ENCODE assay signal across 18 cellular contexts in the genomic region with DNA sequence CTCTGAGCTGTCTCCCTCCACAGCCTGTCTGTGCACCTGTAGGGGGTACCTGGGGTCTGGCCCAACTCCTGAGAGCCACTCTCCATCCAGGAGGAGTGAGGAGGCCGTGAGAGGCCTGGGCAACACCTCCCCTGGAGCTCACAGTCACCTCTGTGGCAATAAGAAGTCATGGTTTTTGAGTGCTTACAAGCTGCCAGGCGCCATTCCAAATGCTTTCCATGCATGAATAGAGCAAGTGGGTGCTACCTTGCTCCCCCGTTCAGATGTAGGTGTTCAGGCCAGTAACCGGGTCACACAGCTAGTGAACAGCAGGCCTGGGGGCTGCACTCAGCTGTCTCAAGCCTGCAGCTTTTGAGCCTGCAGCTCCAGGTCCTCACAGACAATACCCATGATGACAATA. TPM values are rescaled to one million over a fixed set of nuclear protein-coding genes. Genes with fewer than 3 reads are reported as not detected.
DNase-seq lines count a peak whose midpoint lies in the region; ATAC-seq and TF ChIP-seq lines count a peak whose summit lies in the region.
"Had no signal": no experiment of that assay in that cellular context is flagged by ENCODE, and none has a peak within 500 bp of the region (broad histone marks: within the 10 kb centered on the region; RNA-seq: fewer than 3 reads in every experiment).

No MANE protein-coding gene starts in this region.

- TF ChIP-seq CTCF in left ventricle myocardium inferior (IDR thresholded peaks at IDR 0.05; ENCODE audit: borderline replicate concordance) = no peak

- no peak overlapping the region for H3K4me2 ChIP-seq in trophoblast cell (ENCODE audit: low read length)
- H3K4me2 ChIP-seq: A549, GM23338 had no signal

- H3K9me3 ChIP-seq in trophoblast cell (ENCODE audit: insufficient read depth, low read depth, low read length) (no peaks in the 10 kb centered on the region), left ventricle myocardium inferior (replicated peaks) (no peaks in the 10 kb centered on the region)
- H3K9me3 ChIP-seq: A549, BE2C, HAP-1 had no signal

- H3K9ac ChIP-seq in trophoblast cell (ENCODE audit: low read length) = no peak overlapping the region

- WGBS in trophoblast cell (ENCODE audit: extremely low coverage, insufficient coverage, insufficient read length) = no CpG with 5 or more reads among the region's 4 CpGs

- H4K8ac ChIP-seq in trophoblast cell (ENCODE audit: low read depth, low read length) = no peak overlapping the region

- no peak overlapping the region for H2BK120ac ChIP-seq in trophoblast cell (ENCODE audit: insufficient read depth, low read length, poor library complexity)

- H3K27me3 ChIP-seq in trophoblast cell (ENCODE audit: insufficient read depth, low read length) (no peaks in the 10 kb centered on the region), left ventricle myocardium inferior (ENCODE audit: low read depth) (peaks cover 8% of the 10 kb centered on the region)
- H3K27me3 ChIP-seq: BE2C had no signal

- H3K27ac ChIP-seq in trophoblast cell (ENCODE audit: low read depth, low read length) = no peak overlapping the region
- H3K27ac ChIP-seq in left ventricle myocardium inferior (replicated peaks) = no peak overlapping the region
- H3K27ac ChIP-seq: A549, C4-2B, HL-60 had no signal

- no peak overlapping the region for H2BK5ac ChIP-seq in trophoblast cell (ENCODE audit: low read depth, low read length, poor library complexity)

- peak overlapping the region; percentile 30 for H3K27ac Mint-ChIP-seq in activated naive CD8-positive, alpha-beta T cell treated with anti-CD3 and anti-CD28 coated beads, Interleukin-2, amount 10 ng/mL, durations not matched to agents 7 days and 5 days
- H3K27ac Mint-ChIP-seq in activated naive CD8-positive, alpha-beta T cell treated with anti-CD3 and anti-CD28 coated beads for 36 hours = no peak overlapping the region
- no peak overlapping the region for H3K27ac Mint-ChIP-seq in T-helper 2 cell treated with Interferon-gamma antibody and Interleukin-4, amounts not matched to agents 5 μg/mL and 100 μg/mL, for 36 hours
- H3K27ac Mint-ChIP-seq: CD8-positive, alpha-beta T cell; GM23338; HFFc6 had no signal

- H3K9me3 Mint-ChIP-seq in activated naive CD8-positive, alpha-beta T cell treated with anti-CD3 and anti-CD28 coated beads, Interleukin-2, amount 10 ng/mL, durations not matched to agents 7 days and 5 days = no peaks in the 10 kb centered on the region
- no peaks in the 10 kb centered on the region for H3K9me3 Mint-ChIP-seq in activated naive CD8-positive, alpha-beta T cell treated with anti-CD3 and anti-CD28 coated beads for 36 hours
- no peaks in the 10 kb centered on the region for H3K9me3 Mint-ChIP-seq in T-helper 2 cell treated with Interferon-gamma antibody and Interleukin-4, amounts not matched to agents 5 μg/mL and 100 μg/mL, for 36 hours
- H3K9me3 Mint-ChIP-seq: CD8-positive, alpha-beta T cell; GM23338; HFFc6 had no signal

- no peak for DNase-seq in activated naive CD8-positive, alpha-beta T cell treated with anti-CD3 and anti-CD28 coated beads, Interleukin-2, amount 10 ng/mL, durations not matched to agents 7 days and 5 days
- DNase-seq in activated naive CD8-positive, alpha-beta T cell treated with anti-CD3 and anti-CD28 coated beads for 36 hours = no peak
- DNase-seq in islet precursor cell (peak; percentile 14), trophoblast cell (no peak), left ventricle myocardium inferior (no peak), GOT3 (lab: John Stamatoyannopoulos, UW) (no peak)
- DNase-seq in T-helper 2 cell treated with Interferon-gamma antibody and Interleukin-4, amounts not matched to agents 5 μg/mL and 100 μg/mL, for 36 hours (ENCODE audit: low spot score) = no peak
- DNase-seq: BE2C; CD8-positive, alpha-beta T cell; COR-L47; DMS153; EL; HFFc6 had no signal

- POLR2A ChIA-PET in activated naive CD8-positive, alpha-beta T cell treated with anti-CD3 and anti-CD28 coated beads, Interleukin-2, amount 10 ng/mL, durations not matched to agents 7 days and 5 days (lab: Charles Lee) = no interaction called here

- H3K4me1 Mint-ChIP-seq in activated naive CD8-positive, alpha-beta T cell treated with anti-CD3 and anti-CD28 coated beads, Interleukin-2, amount 10 ng/mL, durations not matched to agents 7 days and 5 days = peaks cover 17% of the 10 kb centered on the region
- H3K4me1 Mint-ChIP-seq in activated naive CD8-positive, alpha-beta T cell treated with anti-CD3 and anti-CD28 coated beads for 36 hours = peaks cover 29% of the 10 kb centered on the region
- H3K4me1 Mint-ChIP-seq in T-helper 2 cell treated with Interferon-gamma antibody and Interleukin-4, amounts not matched to agents 5 μg/mL and 100 μg/mL, for 36 hours (ENCODE audit: low read depth) = peaks cover 14% of the 10 kb centered on the region

- no peak overlapping the region for H2BK12ac ChIP-seq in trophoblast cell (ENCODE audit: low read length)

- no peak overlapping the region for H4K12ac ChIP-seq in trophoblast cell (ENCODE audit: low read depth, low read length)

- H3K4me1 ChIP-seq in trophoblast cell (ENCODE audit: control insufficient read depth in 1 of 2, insufficient read depth in 2 of 2, low read length in 2 of 2) (peaks cover 3 to 5% of the 10 kb centered on the region in 2 experiments), left ventricle myocardium inferior (no peaks in the 10 kb centered on the region)
- H3K4me1 ChIP-seq: HAP-1 had no signal

- no peak overlapping the region for H3K4me3 Mint-ChIP-seq in activated naive CD8-positive, alpha-beta T cell treated with anti-CD3 and anti-CD28 coated beads, Interleukin-2, amount 10 ng/mL, durations not matched to agents 7 days and 5 days
- H3K4me3 Mint-ChIP-seq in activated naive CD8-positive, alpha-beta T cell treated with anti-CD3 and anti-CD28 coated beads for 36 hours = no peak overlapping the region
- H3K4me3 Mint-ChIP-seq in T-helper 2 cell treated with Interferon-gamma antibody and Interleukin-4, amounts not matched to agents 5 μg/mL and 100 μg/mL, for 36 hours = no peak overlapping the region
- H3K4me3 Mint-ChIP-seq: CD8-positive, alpha-beta T cell; GM23338; HFFc6 had no signal

- no peak overlapping the region for H2AFZ ChIP-seq in trophoblast cell (ENCODE audit: insufficient read depth, low read length, poor library complexity)
- H2AFZ ChIP-seq: GM23338 had no signal

- H3K36me3 ChIP-seq in trophoblast cell (ENCODE audit: control insufficient read depth in 1 of 2, insufficient read depth in 2 of 2, low read length in 2 of 2) (peaks cover 5 to 13% of the 10 kb centered on the region in 2 experiments), left ventricle myocardium inferior (no peaks in the 10 kb centered on the region)
- H3K36me3 ChIP-seq: HAP-1 had no signal

- peak overlapping the region; percentile 18 for H3K18ac ChIP-seq in trophoblast cell (ENCODE audit: low read length)

- H2AK5ac ChIP-seq in trophoblast cell (ENCODE audit: low read length) = no peak overlapping the region

- H3K4me3 ChIP-seq in trophoblast cell (ENCODE audit: low read depth, low read length) (no peak overlapping the region), left ventricle myocardium inferior (no peak overlapping the region)
- H3K4me3 ChIP-seq: A549, GM23338, HAP-1 had no signal

- H3K79me1 ChIP-seq in trophoblast cell (ENCODE audit: low read length) = no peaks in the 10 kb centered on the region

- no peak overlapping the region for H3K23ac ChIP-seq in trophoblast cell (ENCODE audit: low read length)

- H3K27me3 Mint-ChIP-seq in activated naive CD8-positive, alpha-beta T cell treated with anti-CD3 and anti-CD28 coated beads, Interleukin-2, amount 10 ng/mL, durations not matched to agents 7 days and 5 days = no peaks in the 10 kb centered on the region
- H3K27me3 Mint-ChIP-seq in activated naive CD8-positive, alpha-beta T cell treated with anti-CD3 and anti-CD28 coated beads for 36 hours = no peaks in the 10 kb centered on the region
- no peaks in the 10 kb centered on the region for H3K27me3 Mint-ChIP-seq in T-helper 2 cell treated with Interferon-gamma antibody and Interleukin-4, amounts not matched to agents 5 μg/mL and 100 μg/mL, for 36 hours (ENCODE audit: low read depth)

- no peak overlapping the region for H4K91ac ChIP-seq in trophoblast cell (ENCODE audit: low read depth, low read length)

- no peak for ATAC-seq in activated naive CD8-positive, alpha-beta T cell treated with anti-CD3 and anti-CD28 coated beads, Interleukin-2, amount 10 ng/mL, durations not matched to agents 7 days and 5 days (ENCODE audit: low read depth)
- ATAC-seq: A549; CD8-positive, alpha-beta T cell; GM23338 had no signal

- peaks cover 6% of the 10 kb centered on the region for H3K36me3 Mint-ChIP-seq in activated naive CD8-positive, alpha-beta T cell treated with anti-CD3 and anti-CD28 coated beads, Interleukin-2, amount 10 ng/mL, durations not matched to agents 7 days and 5 days
- no peaks in the 10 kb centered on the region for H3K36me3 Mint-ChIP-seq in activated naive CD8-positive, alpha-beta T cell treated with anti-CD3 and anti-CD28 coated beads for 36 hours
- H3K36me3 Mint-ChIP-seq in T-helper 2 cell treated with Interferon-gamma antibody and Interleukin-4, amounts not matched to agents 5 μg/mL and 100 μg/mL, for 36 hours (ENCODE audit: low read depth) = no peaks in the 10 kb centered on the region

- intact Hi-C loops in left ventricle myocardium inferior (cut with micrococcal nuclease) = no loop called here

- H3K4ac ChIP-seq in trophoblast cell (ENCODE audit: low read depth, low read length) = peak overlapping the region; percentile 9

- peaks cover 6% of the 10 kb centered on the region for H3K79me2 ChIP-seq in trophoblast cell (ENCODE audit: control insufficient read depth, insufficient read depth, low read length, poor library complexity)

- no peak overlapping the region for H3K14ac ChIP-seq in trophoblast cell (ENCODE audit: low read length)

RNA-seq across cellular contexts. Expression of gene CORO2A, which starts 30.6 kb away (rescaled TPM):
- 10 to 100 TPM; 11.7 to 12.0 TPM for total RNA-seq in activated naive CD8-positive, alpha-beta T cell treated with anti-CD3 and anti-CD28 coated beads, Interleukin-2, amount 10 ng/mL, durations not matched to agents 7 days and 5 days
- 1 to 10 TPM; 8.2 TPM for total RNA-seq in activated naive CD8-positive, alpha-beta T cell treated with anti-CD3 and anti-CD28 coated beads for 36 hours
- polyA plus RNA-seq in trophoblast cell (2013) = 34.0 and 35.3 TPM in 2 replicates
- total RNA-seq in left ventricle myocardium inferior = 0.14 TPM

RNA-seq across cellular contexts. Expression of gene TRIM14, which starts 42.8 kb away (rescaled TPM):
- 100 to 1,000 TPM in 1 of 2 experiments, 10 to 100 TPM in 1; 99.0 to 108 TPM for total RNA-seq in activated naive CD8-positive, alpha-beta T cell treated with anti-CD3 and anti-CD28 coated beads, Interleukin-2, amount 10 ng/mL, durations not matched to agents 7 days and 5 days
- 10 to 100 TPM; 45.2 to 47.4 TPM for total RNA-seq in activated naive CD8-positive, alpha-beta T cell treated with anti-CD3 and anti-CD28 coated beads for 36 hours
- 2.1 and 2.3 TPM in 2 replicates for polyA plus RNA-seq in trophoblast cell (2013)
- total RNA-seq in left ventricle myocardium inferior = 4.1 TPM
